Comparison of ENCODE assay signal across 1 cellular context in genomic region chrX:103359605-103360004, GRCh38.
TF ChIP-seq lines count a peak whose summit lies in the region.

No MANE protein-coding gene starts in this region.

TF ChIP-seq in K562, 482 proteins besides CTCF, POLR2A, EP300 and RAD21:
- TF ChIP-seq ZBTB2 (IDR thresholded peaks at IDR 0.05) (peak; percentile 28; the same call in 1 of the 2 replicates), DACH1 (IDR thresholded peaks at IDR 0.05; ENCODE audit: partially characterized antibody) (peak; percentile 98), MTA1 (IDR thresholded peaks at IDR 0.05; ENCODE audit: borderline replicate concordance) (0 out of 2 replicates have a peak, but pooled peaks have one; percentile 22), GATAD2B (IDR thresholded peaks at IDR 0.05; ENCODE audit: borderline replicate concordance) (peak; percentile 59)
